22 cellular contexts compared by ENCODE assay signal in genomic region chr1:237258871-237259270, GRCh38.
DNase-seq lines count a peak whose midpoint lies in the region; ATAC-seq and TF ChIP-seq lines count a peak whose summit lies in the region.
"Had no signal": no experiment of that assay in that cellular context is flagged by ENCODE, and none has a peak within 500 bp of the region (broad histone marks: within the 10 kb centered on the region; RNA-seq: fewer than 3 reads in every experiment).

No MANE protein-coding gene starts in this region.

- H3K36me3 ChIP-seq in SK-N-SH (replicated peaks in 1 of 2; ENCODE audit: control insufficient read depth in 1 of 2, insufficient read depth in 2 of 2, low read length in 1 of 2), result no peaks in the 10 kb centered on the region
- H3K36me3 ChIP-seq in heart left ventricle, result no peaks in the 10 kb centered on the region
- no peaks in the 10 kb centered on the region for H3K36me3 ChIP-seq in rectal smooth muscle tissue (ENCODE audit: control insufficient read depth, insufficient read depth, low read length)
- H3K36me3 ChIP-seq: pancreas had no signal

- no peak overlapping the region for H3K27ac Mint-ChIP-seq in natural killer cell treated with Interleukin-12 subunit alpha and Interleukin-12 subunit beta and Interleukin-15 and Interleukin-18, amount 100 ng/mL, for 72 hours
- no peak overlapping the region for H3K27ac Mint-ChIP-seq in stimulated activated memory B cell treated with anti-CD40 and anti-IgM and Interleukin-4, amounts not matched to agents 10 μg/mL and 1 μg/mL and 100 μg/mL, for 72 hours
- H3K27ac Mint-ChIP-seq: activated naive CD8-positive, alpha-beta T cell; activated T-helper 17 cell treated with anti-CD3 and anti-CD28 coated beads, Interleukin-2, amount 50 U/mL, for 72 hours; naive B cell had no signal

- H3K9me3 ChIP-seq in SK-N-SH (no peaks in the 10 kb centered on the region; the same call in 1 of the 2 replicates), heart left ventricle (no peaks in the 10 kb centered on the region)
- H3K9me3 ChIP-seq: pancreas had no signal

- no peaks in the 10 kb centered on the region for H3K9me2 ChIP-seq in SK-N-SH

- TF ChIP-seq CTCF in SK-N-SH (IDR thresholded peaks at IDR 0.05) (no peak), heart left ventricle (IDR thresholded peaks at IDR 0.05) (no peak)

- no peaks in the 10 kb centered on the region for H3K36me3 Mint-ChIP-seq in natural killer cell treated with Interleukin-12 subunit alpha and Interleukin-12 subunit beta and Interleukin-15 and Interleukin-18, amount 100 ng/mL, for 72 hours
- no peaks in the 10 kb centered on the region for H3K36me3 Mint-ChIP-seq in stimulated activated memory B cell treated with anti-CD40 and anti-IgM and Interleukin-4, amounts not matched to agents 10 μg/mL and 1 μg/mL and 100 μg/mL, for 72 hours
- H3K36me3 Mint-ChIP-seq: activated naive CD8-positive, alpha-beta T cell; naive B cell had no signal

- no peak overlapping the region for H3K4me2 ChIP-seq in SK-N-SH

- no peaks in the 10 kb centered on the region for H3K4me1 Mint-ChIP-seq in natural killer cell treated with Interleukin-12 subunit alpha and Interleukin-12 subunit beta and Interleukin-15 and Interleukin-18, amount 100 ng/mL, for 72 hours (ENCODE audit: low read depth in 2 of 2)
- no peaks in the 10 kb centered on the region for H3K4me1 Mint-ChIP-seq in stimulated activated memory B cell treated with anti-CD40 and anti-IgM and Interleukin-4, amounts not matched to agents 10 μg/mL and 1 μg/mL and 100 μg/mL, for 72 hours
- H3K4me1 Mint-ChIP-seq: activated T-helper 17 cell treated with anti-CD3 and anti-CD28 coated beads, Interleukin-2, amount 50 U/mL, for 72 hours; naive B cell had no signal

- TF ChIP-seq EP300 in SK-N-SH (IDR thresholded peaks at IDR 0.05; ENCODE audit: borderline replicate concordance in 1 of 2, low read depth in 1 of 2, low read length in 1 of 2), result peak in 1 of 2 experiments; percentile 82; a peak in 2 of 4 replicates

- H3K27me3 Mint-ChIP-seq in natural killer cell treated with Interleukin-12 subunit alpha and Interleukin-12 subunit beta and Interleukin-15 and Interleukin-18, amount 100 ng/mL, for 72 hours, result peaks cover 0 to 6% of the 10 kb centered on the region in 2 donors
- peaks cover 10% of the 10 kb centered on the region for H3K27me3 Mint-ChIP-seq in stimulated activated memory B cell treated with anti-CD40 and anti-IgM and Interleukin-4, amounts not matched to agents 10 μg/mL and 1 μg/mL and 100 μg/mL, for 72 hours

- H3K9me3 Mint-ChIP-seq in natural killer cell treated with Interleukin-12 subunit alpha and Interleukin-12 subunit beta and Interleukin-15 and Interleukin-18, amount 100 ng/mL, for 72 hours, result peaks cover 6% of the 10 kb centered on the region
- peaks cover 7% of the 10 kb centered on the region for H3K9me3 Mint-ChIP-seq in stimulated activated memory B cell treated with anti-CD40 and anti-IgM and Interleukin-4, amounts not matched to agents 10 μg/mL and 1 μg/mL and 100 μg/mL, for 72 hours

- no peak overlapping the region for H3K9ac ChIP-seq in SK-N-SH
- H3K9ac ChIP-seq in rectal smooth muscle tissue (ENCODE audit: low read length), result no peak overlapping the region

- H3K27me3 ChIP-seq in SK-N-SH (ENCODE audit: insufficient read depth), result no peaks in the 10 kb centered on the region
- no peaks in the 10 kb centered on the region for H3K27me3 ChIP-seq in heart left ventricle
- H3K27me3 ChIP-seq in rectal smooth muscle tissue (ENCODE audit: control insufficient read depth, insufficient read depth, low read length), result no peaks in the 10 kb centered on the region
- H3K27me3 ChIP-seq: pancreas had no signal

- intact Hi-C loops in heart left ventricle (cut with DNase I) (no loop called here), posterior vena cava (cut with DNase I) (no loop called here)

- H4K20me1 ChIP-seq in SK-N-SH (ENCODE audit: insufficient read depth), result no peaks in the 10 kb centered on the region

- no peak overlapping the region for H2AFZ ChIP-seq in SK-N-SH (ENCODE audit: low read depth)

- peak; percentile 24 for DNase-seq in Ammon's horn (ENCODE audit: low spot score)
- DNase-seq in SK-N-SH, result peak; percentile 66
- peak in 4 of 5 donors; percentile 66 to 75 (median 71) for DNase-seq in heart left ventricle
- no peak for DNase-seq in T-helper 2 cell
- no peak for DNase-seq in posterior vena cava (ENCODE audit: low spot score)
- no peak for DNase-seq in natural killer cell treated with Interleukin-12 subunit alpha and Interleukin-12 subunit beta and Interleukin-15 and Interleukin-18, amount 100 ng/mL, for 72 hours (ENCODE audit: low spot score)
- DNase-seq: COR-L47; cortex of kidney; EL; islet precursor cell; mammary epithelial cell; naive B cell; NCI-H1105 treated with DMSO at 0.1 percent for 48 hours; NCI-H510A treated with DMSO at 0.1 percent for 48 hours; pancreas; stimulated activated naive CD4-positive, alpha-beta T cell treated with Interleukin-2 at 50 U/mL for 16 hours; trophoblast cell had no signal

- peak; percentile 69 to 83 (median 79) for ATAC-seq in heart left ventricle
- ATAC-seq in natural killer cell treated with Interleukin-12 subunit alpha and Interleukin-12 subunit beta and Interleukin-15 and Interleukin-18, amount 100 ng/mL, for 72 hours, result no peak
- ATAC-seq in stimulated activated memory B cell treated with anti-CD40 and anti-IgM and Interleukin-4, amounts not matched to agents 10 μg/mL and 1 μg/mL and 100 μg/mL, for 72 hours, result no peak
- ATAC-seq: activated T-helper 17 cell treated with anti-CD3 and anti-CD28 coated beads, Interleukin-2, amount 50 U/mL, for 72 hours; pancreas had no signal

- TF ChIP-seq POLR2A in heart left ventricle (IDR thresholded peaks at IDR 0.05), result no peak

- no peaks in the 10 kb centered on the region for H3F3A ChIP-seq in SK-N-SH (replicated peaks; ENCODE audit: insufficient read depth)

- no peaks in the 10 kb centered on the region for H3K79me2 ChIP-seq in SK-N-SH (ENCODE audit: insufficient read depth)

- peak overlapping the region in 1 of 2 experiments; percentile 82; a peak in 2 of 4 replicates for H3K27ac ChIP-seq in SK-N-SH (ENCODE audit: low read depth in 2 of 2, low read length in 1 of 2)
- peak overlapping the region in 11 of 12 donors; percentile 42 to 89 (median 69) for H3K27ac ChIP-seq in heart left ventricle
- peak overlapping the region; percentile 60 for H3K27ac ChIP-seq in rectal smooth muscle tissue (ENCODE audit: low read depth, low read length)
- H3K27ac ChIP-seq: HL-60, pancreas had no signal

- no peak for TF ChIP-seq RAD21 in SK-N-SH (IDR thresholded peaks at IDR 0.05; ENCODE audit: low read length)

- H3K4me1 ChIP-seq in SK-N-SH (ENCODE audit: control insufficient read depth in 1 of 2, insufficient read depth in 2 of 2, low read depth in 1 of 2, low read length in 1 of 2), result peaks cover 0 to 17% of the 10 kb centered on the region in 2 experiments; a peak in 2 of 4 replicates
- peaks cover 0 to 91% (median 38%) of the 10 kb centered on the region in 12 donors for H3K4me1 ChIP-seq in heart left ventricle
- peaks cover 3% of the 10 kb centered on the region for H3K4me1 ChIP-seq in rectal smooth muscle tissue (ENCODE audit: control insufficient read depth, insufficient read depth, low read length)
- H3K4me1 ChIP-seq: pancreas had no signal

- H3K4me3 Mint-ChIP-seq in natural killer cell treated with Interleukin-12 subunit alpha and Interleukin-12 subunit beta and Interleukin-15 and Interleukin-18, amount 100 ng/mL, for 72 hours, result no peak overlapping the region
- no peak overlapping the region for H3K4me3 Mint-ChIP-seq in stimulated activated memory B cell treated with anti-CD40 and anti-IgM and Interleukin-4, amounts not matched to agents 10 μg/mL and 1 μg/mL and 100 μg/mL, for 72 hours
- H3K4me3 Mint-ChIP-seq: activated naive CD8-positive, alpha-beta T cell; activated T-helper 17 cell treated with anti-CD3 and anti-CD28 coated beads, Interleukin-2, amount 50 U/mL, for 72 hours; naive B cell had no signal

- POLR2A ChIA-PET in SK-N-SH (lab: Yijun Ruan, JAX), result interaction anchor here (0.7 kb wide), 1 partner anchor 127 kb away, joined by 3 read pairs; no protein-coding TSS in a partner anchor

- H3K4me3 ChIP-seq in SK-N-SH (ENCODE audit: low read depth in 2 of 2, low read length in 1 of 2) (no peak overlapping the region), heart left ventricle (no peak overlapping the region), rectal smooth muscle tissue (ENCODE audit: low read length) (no peak overlapping the region)
- H3K4me3 ChIP-seq: pancreas had no signal

- CTCF ChIA-PET in SK-N-SH (lab: Yijun Ruan, JAX), result interaction anchor here (0.6 kb wide), 1 partner anchor 92 kb away, joined by 3 read pairs; no protein-coding TSS in a partner anchor

TF ChIP-seq in SK-N-SH, 30 proteins besides CTCF, POLR2A, EP300 and RAD21:
- TF ChIP-seq RCOR1 (IDR thresholded peaks at IDR 0.05; ENCODE audit: low read length), result peak; percentile 71; the same call in 1 of the 2 replicates
- no peak for TF ChIP-seq ELF1 (IDR thresholded peaks at IDR 0.05)
- TF ChIP-seq FOXJ3 (CRISPR knock-in tag; IDR thresholded peaks at IDR 0.05), result no peak
- no peak for TF ChIP-seq RFX5 (IDR thresholded peaks at IDR 0.05; ENCODE audit: low read length)
- 0 out of 2 replicates have a peak, but pooled peaks have one; percentile 9 for TF ChIP-seq NFIC (IDR thresholded peaks at IDR 0.05; ENCODE audit: borderline replicate concordance)
- TF ChIP-seq CHD2 (IDR thresholded peaks at IDR 0.05; ENCODE audit: low read length, partially characterized antibody), result peak; percentile 58
- TF ChIP-seq GATA2 (CRISPR knock-in tag; IDR thresholded peaks at IDR 0.05), result peak; percentile 79
- TF ChIP-seq NRF1 (IDR thresholded peaks at IDR 0.05; ENCODE audit: low read depth, low read length), result no peak
- TF ChIP-seq GABPA (IDR thresholded peaks at IDR 0.05; ENCODE audit: low read depth), result no peak
- TF ChIP-seq EZH2phosphoT487 (IDR thresholded peaks at IDR 0.05; ENCODE audit: borderline replicate concordance, low read depth), result no peak
TF ChIP-seq in SK-N-SH: peak in this region for 4.

Comparison
In these comparisons a context has a peak if more than half of its experiments do, and no peak if none do; other contexts are left out.
1. DNase-seq: peak in Ammon's horn (single experiment), SK-N-SH (single experiment) and heart left ventricle (4 of 5); none in T-helper 2 cell (0 of 5), posterior vena cava (single experiment) and natural killer cell treated with Interleukin-12 subunit alpha and Interleukin-12 subunit beta and Interleukin-15 and Interleukin-18, amount 100 ng/mL, for 72 hours (single experiment).
2. ATAC-seq: peak in heart left ventricle (4 of 4); none in natural killer cell treated with Interleukin-12 subunit alpha and Interleukin-12 subunit beta and Interleukin-15 and Interleukin-18, amount 100 ng/mL, for 72 hours (0 of 2) and stimulated activated memory B cell treated with anti-CD40 and anti-IgM and Interleukin-4, amounts not matched to agents 10 μg/mL and 1 μg/mL and 100 μg/mL, for 72 hours (single experiment).